Comparison of ENCODE assay signal across 8 cellular contexts in genomic region chr9:21789541-21790037, GRCh38. TPM values are rescaled to one million over a fixed set of nuclear protein-coding genes. Genes with fewer than 3 reads are reported as not detected.
DNase-seq lines count a peak whose midpoint lies in the region; ATAC-seq and TF ChIP-seq lines count a peak whose summit lies in the region.

No MANE protein-coding gene starts in this region.

- H3K27ac ChIP-seq in body of pancreas (no peak overlapping the region), spleen (peak overlapping the region in 1 of 8 donors; percentile 9)

- TF ChIP-seq POLR2A in body of pancreas (IDR thresholded peaks at IDR 0.05) (no peak), spleen (IDR thresholded peaks at IDR 0.05) (no peak)

- H3K36me3 Mint-ChIP-seq in activated CD8-positive, alpha-beta memory T cell treated with anti-CD3 and anti-CD28 coated beads, Interleukin-2, amount 10 ng/mL, durations not matched to agents 7 days and 5 days = no peaks in the 10 kb centered on the region

- 0 to 6% methylated on average over 2 of the region's 2 CpGs for WGBS in body of pancreas, 2 donors
- WGBS in spleen, 5 donors = 0 to 3% (median 0%) methylated on average over 2 of the region's 2 CpGs

- TF ChIP-seq CTCF in body of pancreas (IDR thresholded peaks at IDR 0.05) (peak; percentile 64 to 89 (median 80)), spleen (IDR thresholded peaks at IDR 0.05 in 8 of 11, conservative IDR thresholded peaks at IDR 0.05 in 3 of 11) (peak; percentile 58 to 90 (median 77))

- H3K27me3 ChIP-seq in MG63 (no peaks in the 10 kb centered on the region), body of pancreas (no peaks in the 10 kb centered on the region), spleen (replicated peaks in 1 of 7) (peaks cover 0 to 17% (median 0%) of the 10 kb centered on the region in 7 donors)

- H3K36me3 ChIP-seq in MG63 (no peaks in the 10 kb centered on the region), body of pancreas (replicated peaks in 1 of 2; ENCODE audit: insufficient read depth in 1 of 2, low read depth in 2 of 2) (no peaks in the 10 kb centered on the region), spleen (no peaks in the 10 kb centered on the region)

- H3K9me3 ChIP-seq in MG63 = no peaks in the 10 kb centered on the region
- H3K9me3 ChIP-seq in body of pancreas = no peaks in the 10 kb centered on the region
- no peaks in the 10 kb centered on the region for H3K9me3 ChIP-seq in spleen

- H3K9me3 Mint-ChIP-seq in activated CD8-positive, alpha-beta memory T cell treated with anti-CD3 and anti-CD28 coated beads, Interleukin-2, amount 10 ng/mL, durations not matched to agents 7 days and 5 days (ENCODE audit: low read depth) = no peaks in the 10 kb centered on the region

- H3K4me3 ChIP-seq in MG63 (peak overlapping the region; percentile 30), body of pancreas (no peak overlapping the region), spleen (peak overlapping the region in 4 of 8 donors; percentile 4 to 57 (median 24))

- H3K4me1 ChIP-seq in body of pancreas = no peaks in the 10 kb centered on the region
- peaks cover 0 to 6% (median 2%) of the 10 kb centered on the region in 6 donors for H3K4me1 ChIP-seq in spleen

- peaks cover 3% of the 10 kb centered on the region for H3K4me1 Mint-ChIP-seq in activated CD8-positive, alpha-beta memory T cell treated with anti-CD3 and anti-CD28 coated beads, Interleukin-2, amount 10 ng/mL, durations not matched to agents 7 days and 5 days

- DNase-seq in activated CD8-positive, alpha-beta memory T cell treated with anti-CD3 and anti-CD28 coated beads, Interleukin-2, amount 10 ng/mL, durations not matched to agents 7 days and 5 days = peak; percentile 65
- DNase-seq in activated CD8-positive, alpha-beta memory T cell treated with anti-CD3 and anti-CD28 coated beads, Interleukin-2, amount 50 U/mL, for 48 hours = no peak
- DNase-seq in HEK293T (ENCODE audit: extremely low spot score) (peak; percentile 75), MG63 (peak; percentile 95), SIG-M5 treated with dmso at 0.1 percent for 504 hours (lab: John Stamatoyannopoulos, UW; ENCODE audit: unreplicated experiment) (peak; percentile 83), body of pancreas (peak; percentile 58 to 86 (median 70)), iPS-NIHi11 (ENCODE audit: low spot score) (peak; percentile 77), spleen (no peak)

- no peak overlapping the region for H3K27ac Mint-ChIP-seq in activated CD8-positive, alpha-beta memory T cell treated with anti-CD3 and anti-CD28 coated beads, Interleukin-2, amount 10 ng/mL, durations not matched to agents 7 days and 5 days

- CTCF ChIA-PET in activated CD8-positive, alpha-beta memory T cell treated with anti-CD3 and anti-CD28 coated beads, Interleukin-2, amount 10 ng/mL, durations not matched to agents 7 days and 5 days (lab: Charles Lee) = interaction anchor here (1.0 to 3.4 kb wide), 8 partner anchors 81 to 595 kb away, joined by 3 to 21 read pairs (median 8); no protein-coding TSS in a partner anchor
- CTCF ChIA-PET in HEK293T (lab: Yijun Ruan, JAX) = interaction anchor here (1.4 kb wide), 1 partner anchor 554 kb away, joined by 4 read pairs; no protein-coding TSS in a partner anchor

- POLR2A ChIA-PET in HEK293T (lab: Yijun Ruan, JAX) = no interaction called here

- ATAC-seq in activated CD8-positive, alpha-beta memory T cell treated with anti-CD3 and anti-CD28 coated beads, Interleukin-2, amount 10 ng/mL, durations not matched to agents 7 days and 5 days = peak; percentile 99
- peak; percentile 97 for ATAC-seq in body of pancreas

- intact Hi-C loops in body of pancreas (cut with DNase I) (loop anchor here (5.0 to 10.0 kb wide), 2 partner anchors 322 to 465 kb away; no protein-coding TSS in a partner anchor), spleen (cut with DNase I; ENCODE audit: low total_unique reads) (loop anchor here (5.0 kb wide), 1 partner anchor 467 kb away; no protein-coding TSS in a partner anchor)

- H3K27me3 Mint-ChIP-seq in activated CD8-positive, alpha-beta memory T cell treated with anti-CD3 and anti-CD28 coated beads, Interleukin-2, amount 10 ng/mL, durations not matched to agents 7 days and 5 days = peaks cover 38% of the 10 kb centered on the region

- peak overlapping the region; percentile 55 for H3K4me3 Mint-ChIP-seq in activated CD8-positive, alpha-beta memory T cell treated with anti-CD3 and anti-CD28 coated beads, Interleukin-2, amount 10 ng/mL, durations not matched to agents 7 days and 5 days

TF ChIP-seq in HEK293T, 16 proteins besides CTCF, POLR2A, EP300 and RAD21:
- TF ChIP-seq ELF4 (IDR thresholded peaks at IDR 0.05) = no peak
- peak; percentile 96 for TF ChIP-seq ZNF384 (IDR thresholded peaks at IDR 0.05)
- TF ChIP-seq TARDBP (IDR thresholded peaks at IDR 0.05) = no peak
- no peak for TF ChIP-seq LEF1 (IDR thresholded peaks at IDR 0.05; ENCODE audit: borderline replicate concordance)
- no peak for TF ChIP-seq NFRKB (IDR thresholded peaks at IDR 0.05)
- TF ChIP-seq L3MBTL2 (conservative IDR thresholded peaks at IDR 0.05) = peak; percentile 78
- no peak for TF ChIP-seq HDGF (IDR thresholded peaks at IDR 0.05; ENCODE audit: borderline replicate concordance)
- TF ChIP-seq FOXK2 (IDR thresholded peaks at IDR 0.05) = no peak
TF ChIP-seq in HEK293T: peak in this region for 2.

RNA-seq across cellular contexts. Expression of gene MTAP, which starts 12.8 kb away (rescaled TPM):
- total RNA-seq in activated CD8-positive, alpha-beta memory T cell treated with anti-CD3 and anti-CD28 coated beads, Interleukin-2, amount 10 ng/mL, durations not matched to agents 7 days and 5 days = 10 to 100 TPM; 44.9 to 63.7 TPM
- 37.1 and 133 TPM in 2 replicates for total RNA-seq in MG63 (2014; rRNA removed; shearing (Covaris generic); ENCODE audit: low replicate concordance)
- total RNA-seq in body of pancreas = 10 to 100 TPM; 10.9 to 25.1 TPM
- 10 to 100 TPM; 26.0 to 56.3 (median 44.9) TPM for total RNA-seq in spleen
- polyA plus RNA-seq in spleen = 10 to 100 TPM; 11.9 to 12.9 (median 12.6) TPM

Comparison
In these comparisons a context has a peak if more than half of its experiments do, and no peak if none do; other contexts are left out.
1. DNase-seq: peak in activated CD8-positive, alpha-beta memory T cell treated with anti-CD3 and anti-CD28 coated beads, Interleukin-2, amount 10 ng/mL, durations not matched to agents 7 days and 5 days (single experiment), HEK293T (single experiment), MG63 (single experiment), SIG-M5 treated with dmso at 0.1 percent for 504 hours (single experiment), body of pancreas (4 of 4) and iPS-NIHi11 (single experiment); none in activated CD8-positive, alpha-beta memory T cell treated with anti-CD3 and anti-CD28 coated beads, Interleukin-2, amount 50 U/mL, for 48 hours (single experiment) and spleen (single experiment).